31 cellular contexts compared by ENCODE assay signal in the genomic region with DNA sequence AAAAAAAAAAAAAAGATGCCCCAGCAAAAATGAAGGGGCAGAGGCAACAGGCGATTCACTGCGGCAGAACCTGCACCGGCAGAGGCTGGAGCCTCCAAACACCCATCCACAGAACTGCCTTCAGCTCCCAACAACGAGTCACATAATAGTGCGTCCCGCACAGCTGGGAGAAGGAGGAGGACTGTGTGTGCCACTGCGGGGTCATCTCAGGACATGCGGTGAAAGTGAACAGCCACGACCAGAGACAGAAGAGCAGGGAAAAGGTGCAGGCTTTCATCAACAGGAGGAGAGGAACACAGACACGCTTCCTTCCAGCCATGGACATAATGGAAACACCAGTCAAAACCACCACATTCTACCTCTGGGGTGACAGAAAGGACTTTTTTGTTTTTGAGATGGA.
"Had no signal": no experiment of that assay in that cellular context is flagged by ENCODE, and none has a peak within 500 bp of the region (broad histone marks: within the 10 kb centered on the region; RNA-seq: fewer than 3 reads in every experiment).

No MANE protein-coding gene starts in this region.

- H3K27ac Mint-ChIP-seq: activated CD4-positive, alpha-beta memory T cell treated with anti-CD3 and anti-CD28 coated beads for 36 hours; activated naive CD8-positive, alpha-beta T cell treated with anti-CD3 and anti-CD28 coated beads for 36 hours had no signal

- H3K9me3 ChIP-seq: MG63, Peyer's patch had no signal

- H3K4me1 ChIP-seq: Peyer's patch had no signal

- ATAC-seq: activated T-cell treated with anti-CD3 and anti-CD28 coated beads, Interleukin-2, amount 50 U/mL, for 72 hours; activated T-helper 17 cell treated with anti-CD3 and anti-CD28 coated beads, Interleukin-2, amount 50 U/mL, for 72 hours; Right ventricle myocardium inferior had no signal

- H3K9me3 Mint-ChIP-seq: activated CD4-positive, alpha-beta memory T cell treated with anti-CD3 and anti-CD28 coated beads for 36 hours; activated CD4-positive, alpha-beta T cell treated with anti-CD3 and anti-CD28 coated beads, Interleukin-2, amount 10 ng/mL, durations not matched to agents 7 days and 5 days; activated naive CD8-positive, alpha-beta T cell treated with anti-CD3 and anti-CD28 coated beads for 36 hours; activated T-cell treated with anti-CD3 and anti-CD28 coated beads, Interleukin-2, amount 50 U/mL, for 72 hours; activated T-helper 17 cell treated with anti-CD3 and anti-CD28 coated beads, Interleukin-2, amount 50 U/mL, for 72 hours; central memory CD8-positive, alpha-beta T cell had no signal

- H3K4me3 Mint-ChIP-seq: activated CD4-positive, alpha-beta memory T cell treated with anti-CD3 and anti-CD28 coated beads for 36 hours; activated CD4-positive, alpha-beta T cell treated with anti-CD3 and anti-CD28 coated beads, Interleukin-2, amount 10 ng/mL, durations not matched to agents 7 days and 5 days; activated naive CD8-positive, alpha-beta T cell treated with anti-CD3 and anti-CD28 coated beads for 36 hours; activated T-cell treated with anti-CD3 and anti-CD28 coated beads, Interleukin-2, amount 50 U/mL, for 72 hours; activated T-helper 17 cell treated with anti-CD3 and anti-CD28 coated beads, Interleukin-2, amount 50 U/mL, for 72 hours; central memory CD8-positive, alpha-beta T cell had no signal

- DNase-seq: activated CD4-positive, alpha-beta memory T cell treated with anti-CD3 and anti-CD28 coated beads for 36 hours; activated CD4-positive, alpha-beta T cell treated with anti-CD3 and anti-CD28 coated beads, Interleukin-2, amount 10 ng/mL, durations not matched to agents 7 days and 5 days; activated CD8-positive, alpha-beta memory T cell treated with anti-CD3 and anti-CD28 coated beads, Interleukin-2, amount 50 U/mL, for 4 hours; activated effector memory CD4-positive, alpha-beta T cell treated with anti-CD3 and anti-CD28 coated beads, Interleukin-2, amount 50 U/mL, for 16 hours; activated naive CD4-positive, alpha-beta T cell; activated naive CD4-positive, alpha-beta T cell treated with anti-CD3 and anti-CD28 coated beads, Interleukin-2, amount 50 U/mL, for 16 hours; activated naive CD8-positive, alpha-beta T cell treated with anti-CD3 and anti-CD28 coated beads for 36 hours; activated T-cell treated with anti-CD3 and anti-CD28 coated beads for 4 hours; activated T-cell treated with anti-CD3 and anti-CD28 coated beads, Interleukin-2, amount 50 U/mL, for 72 hours; amniotic stem cell; aorta; Karpas-422; MG63; NCI-H1048; NCI-H1105 treated with DMSO at 0.1 percent for 48 hours; NCI-H1436; NCI-H1694; NCI-H1930; NCI-H2081 treated with DMSO at 0.1 percent for 48 hours; NCI-H226; NCI-H446 treated with DMSO at 0.1 percent for 48 hours; NCI-H524; NCI-H69; Peyer's patch; RPMI8226; T1000 had no signal

- H3K4me3 ChIP-seq: cardiac muscle cell, MG63, Peyer's patch, SK-N-MC had no signal

- H3K27me3 ChIP-seq: cardiac muscle cell, MG63, Peyer's patch had no signal

- H3K4me1 Mint-ChIP-seq: activated CD4-positive, alpha-beta T cell treated with anti-CD3 and anti-CD28 coated beads, Interleukin-2, amount 10 ng/mL, durations not matched to agents 7 days and 5 days; activated naive CD8-positive, alpha-beta T cell treated with anti-CD3 and anti-CD28 coated beads for 36 hours; activated T-helper 17 cell treated with anti-CD3 and anti-CD28 coated beads, Interleukin-2, amount 50 U/mL, for 72 hours; central memory CD8-positive, alpha-beta T cell had no signal

- H3K27me3 Mint-ChIP-seq: activated CD4-positive, alpha-beta memory T cell treated with anti-CD3 and anti-CD28 coated beads for 36 hours; activated CD4-positive, alpha-beta T cell treated with anti-CD3 and anti-CD28 coated beads, Interleukin-2, amount 10 ng/mL, durations not matched to agents 7 days and 5 days; activated naive CD8-positive, alpha-beta T cell treated with anti-CD3 and anti-CD28 coated beads for 36 hours; activated T-helper 17 cell treated with anti-CD3 and anti-CD28 coated beads, Interleukin-2, amount 50 U/mL, for 72 hours; central memory CD8-positive, alpha-beta T cell had no signal

- H3K27ac ChIP-seq: cardiac muscle cell, Peyer's patch, SK-N-MC had no signal
